ENCODE assay signal across 14 cellular contexts in the genomic region with DNA sequence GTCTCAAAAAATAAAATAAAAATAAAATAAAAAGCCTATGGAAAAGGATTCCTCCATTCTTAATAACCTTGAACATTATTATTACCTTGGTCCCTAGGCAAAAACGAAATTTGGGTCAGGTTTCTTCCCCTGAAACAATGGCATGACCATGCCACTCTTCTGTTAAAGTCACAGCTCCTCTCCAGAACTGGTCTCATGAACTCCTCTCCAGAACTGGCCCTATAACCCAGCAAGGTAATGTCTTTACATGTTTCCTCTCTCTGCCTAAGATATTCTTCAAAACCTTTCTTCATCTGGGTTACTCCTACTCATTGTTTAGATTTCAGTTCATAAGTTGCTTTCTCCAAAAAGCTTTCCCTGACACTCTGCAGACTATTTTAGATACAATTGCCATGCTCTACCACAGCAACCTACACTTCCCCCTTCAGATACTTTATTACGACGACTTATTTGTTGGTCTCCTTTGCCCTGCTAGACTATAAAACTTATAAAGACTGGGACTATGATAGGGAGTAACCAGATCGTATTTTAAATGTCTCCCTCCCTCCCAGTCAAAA. TPM values are rescaled to one million over a fixed set of nuclear protein-coding genes. Genes with fewer than 3 reads are reported as not detected.
DNase-seq lines count a peak whose midpoint lies in the region; ATAC-seq and TF ChIP-seq lines count a peak whose summit lies in the region.
"Had no signal": no experiment of that assay in that cellular context is flagged by ENCODE, and none has a peak within 500 bp of the region (broad histone marks: within the 10 kb centered on the region; RNA-seq: fewer than 3 reads in every experiment).

No MANE protein-coding gene starts in this region.

- H3K27ac ChIP-seq in cardiac muscle cell (peak overlapping the region; percentile 72), sigmoid colon (peak overlapping the region in 3 of 4 donors; percentile 17 to 52 (median 52))

- 11 to 56% methylated on average over 4 of the region's 4 CpGs for WGBS in sigmoid colon, 2 donors

- TF ChIP-seq CTCF in cardiac muscle cell (IDR thresholded peaks at IDR 0.05; ENCODE audit: low read depth, low read length) (no peak), sigmoid colon (IDR thresholded peaks at IDR 0.05) (no peak)

- DNase-seq in Daoy (ENCODE audit: low read depth) (peak; percentile 3), cardiac muscle cell (ENCODE audit: low read depth in 1 of 2, low spot score in 1 of 2) (no peak), sigmoid colon (no peak), NCI-H1105 treated with DMSO at 0.1 percent for 48 hours (lab: John Stamatoyannopoulos, UW) (no peak), NK-92 (lab: John Stamatoyannopoulos, UW; ENCODE audit: unreplicated experiment) (no peak), OCI-M2 (lab: John Stamatoyannopoulos, UW; ENCODE audit: unreplicated experiment) (no peak)
- no peak for DNase-seq in activated T-cell treated with anti-CD3 and anti-CD28 coated beads, Interleukin-2, amount 50 U/mL, for 48 hours
- DNase-seq: activated CD4-positive, alpha-beta T cell treated with anti-CD3 and anti-CD28 coated beads for 36 hours; activated gamma-delta T cell treated with Interleukin-2 at 50 U/mL for 16 hours; glutamatergic neuron; NCI-H1092; NCI-H526 treated with DMSO at 0.1 percent for 48 hours had no signal

- H3K9me3 ChIP-seq in cardiac muscle cell (ENCODE audit: low read depth) (no peaks in the 10 kb centered on the region), sigmoid colon (no peaks in the 10 kb centered on the region)
- H3K9me3 ChIP-seq: BE2C had no signal

- peaks cover 7% of the 10 kb centered on the region for H3K4me1 ChIP-seq in cardiac muscle cell (ENCODE audit: low read depth)
- H3K4me1 ChIP-seq in sigmoid colon = peaks cover 0 to 17% (median 16%) of the 10 kb centered on the region in 4 donors

- TF ChIP-seq EP300 in sigmoid colon (IDR thresholded peaks at IDR 0.05) = no peak

- H3K36me3 ChIP-seq in cardiac muscle cell (peaks cover 7% of the 10 kb centered on the region), sigmoid colon (peaks cover 0 to 25% (median 6%) of the 10 kb centered on the region in 4 donors)

- peak; percentile 67 for ATAC-seq in SK-N-SH treated with all-trans-retinoic acid at 6 μM for 48 hours
- ATAC-seq: activated CD4-positive, alpha-beta T cell treated with anti-CD3 and anti-CD28 coated beads for 36 hours had no signal

- intact Hi-C loops in sigmoid colon (cut with DNase I) = no loop called here

- TF ChIP-seq POLR2A in sigmoid colon (IDR thresholded peaks at IDR 0.05) = no peak

- H3K4me3 ChIP-seq in cardiac muscle cell (no peak overlapping the region), sigmoid colon (peak overlapping the region in 1 of 4 donors; percentile 8)

- no peaks in the 10 kb centered on the region for H3K27me3 ChIP-seq in cardiac muscle cell
- no peaks in the 10 kb centered on the region for H3K27me3 ChIP-seq in sigmoid colon
- H3K27me3 ChIP-seq: BE2C had no signal

TF ChIP-seq in SK-N-SH treated with all-trans-retinoic acid at 6 μM for 48 hours, 23 proteins besides CTCF, POLR2A, EP300 and RAD21:
- no peak for TF ChIP-seq RARB (CRISPR knock-in tag; IDR thresholded peaks at IDR 0.05)
- 0 out of 2 replicates have a peak, but pooled peaks have one; percentile 38 for TF ChIP-seq CSDC2 (CRISPR knock-in tag; IDR thresholded peaks at IDR 0.05)
TF ChIP-seq in SK-N-SH treated with all-trans-retinoic acid at 6 μM for 48 hours: peak in this region for 1.

RNA-seq across cellular contexts. Expression of a gene that starts 13.5 kb away (rescaled TPM):
- 16.6 and 20.9 TPM in 2 replicates for total RNA-seq in Daoy (2014; rRNA removed; shearing (Covaris generic))
- 27.2 and 30.0 TPM in 2 replicates for total RNA-seq in cardiac muscle cell
- 24.7 and 25.6 TPM in 2 replicates for polyA plus RNA-seq in cardiac muscle cell
- 10 to 100 TPM; 20.2 to 37.8 (median 25.7) TPM for total RNA-seq in sigmoid colon
- polyA plus RNA-seq in sigmoid colon = 10 to 100 TPM in 1 of 3 donors, 1 to 10 TPM in 2; 6.5 to 10.2 (median 7.2) TPM
